In the genomic region with DNA sequence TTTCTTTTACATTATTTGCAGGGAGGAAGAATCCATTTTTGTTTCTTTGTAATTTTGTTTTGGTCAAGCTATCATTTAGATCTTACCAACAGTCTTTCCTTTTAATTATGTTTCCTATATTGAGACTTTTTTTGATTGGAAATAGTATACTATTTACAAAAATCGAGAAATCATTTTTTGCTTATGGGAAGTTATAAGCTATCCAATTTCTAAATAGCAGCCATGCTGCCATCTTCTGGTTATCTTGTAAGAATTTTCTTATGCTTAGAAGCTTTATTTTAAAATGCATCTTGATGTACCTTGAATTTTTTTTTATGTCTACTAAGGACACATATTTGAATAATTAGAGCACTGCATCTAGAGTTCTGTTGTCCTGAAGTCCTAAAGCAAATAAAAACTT, we compare ENCODE assay signal across 11 cellular contexts.
A peak's percentile ranks its signal among the peaks of the same experiment; 100 is the strongest.
DNase-seq lines count a peak whose midpoint lies in the region; ATAC-seq and TF ChIP-seq lines count a peak whose summit lies in the region.
"Had no signal": no experiment of that assay in that cellular context is flagged by ENCODE, and none has a peak within 500 bp of the region (broad histone marks: within the 10 kb centered on the region; RNA-seq: fewer than 3 reads in every experiment).

No MANE protein-coding gene starts in this region.

- TF ChIP-seq POLR2A in NB4 (IDR thresholded peaks at IDR 0.05; ENCODE audit: extremely low read depth, insufficient read length) = no peak

- H3K36me3 ChIP-seq in DOHH2 (ENCODE audit: control insufficient read depth, low read length) = peaks cover 11% of the 10 kb centered on the region

- no peaks in the 10 kb centered on the region for H3K9me2 ChIP-seq in DOHH2 (replicated peaks; ENCODE audit: control insufficient read depth, low read length)

- H3K27me3 Mint-ChIP-seq in activated T-cell treated with anti-CD3 and anti-CD28 coated beads, Interleukin-2, amount 50 U/mL, for 4 hours (ENCODE audit: low read depth) = no peaks in the 10 kb centered on the region

- H3K79me2 ChIP-seq in DOHH2 (ENCODE audit: control insufficient read depth, low read length) = no peaks in the 10 kb centered on the region

- no peaks in the 10 kb centered on the region for H3K36me3 Mint-ChIP-seq in activated T-cell treated with anti-CD3 and anti-CD28 coated beads, Interleukin-2, amount 50 U/mL, for 4 hours (ENCODE audit: insufficient read depth)

- H4K20me1 ChIP-seq in DOHH2 (ENCODE audit: control insufficient read depth, insufficient read depth, low read depth, low read length) = no peaks in the 10 kb centered on the region

- no peaks in the 10 kb centered on the region for H3K9me3 Mint-ChIP-seq in activated T-cell treated with anti-CD3 and anti-CD28 coated beads, Interleukin-2, amount 50 U/mL, for 4 hours

- no peaks in the 10 kb centered on the region for H3K27me3 ChIP-seq in DOHH2 (ENCODE audit: control insufficient read depth, low read length)

- H3K4me2 ChIP-seq in DOHH2 (ENCODE audit: low read length) = peak overlapping the region; percentile 77

- peaks cover 59% of the 10 kb centered on the region for H3K4me1 ChIP-seq in DOHH2 (ENCODE audit: control insufficient read depth, low read length)

- H3K9me3 ChIP-seq in DOHH2 (ENCODE audit: control insufficient read depth, insufficient read depth, low read length) = 0 out of 2 replicates have a peak, but pooled peaks cover 5% of the 10 kb centered on the region

- peak overlapping the region; percentile 56 for H3K4me3 ChIP-seq in DOHH2 (ENCODE audit: low read length)
- H3K4me3 ChIP-seq in NB4 (ENCODE audit: low read depth, low read length) = no peak overlapping the region

- TF ChIP-seq CTCF in DOHH2 (IDR thresholded peaks at IDR 0.05; ENCODE audit: low read depth, low read length, poor library complexity, severe bottlenecking) = peak; percentile 59
- TF ChIP-seq CTCF in NB4 (IDR thresholded peaks at IDR 0.05; ENCODE audit: low read depth, low read length) = no peak

- peaks cover 12% of the 10 kb centered on the region for H3F3A ChIP-seq in DOHH2 (ENCODE audit: control insufficient read depth, insufficient read depth)

- no peak for ATAC-seq in HG02885 (IDR thresholded peaks at IDR 0.05; ENCODE audit: poor library complexity, unreplicated experiment)
- no peak for ATAC-seq in activated T-cell treated with anti-CD3 and anti-CD28 coated beads, Interleukin-2, amount 50 U/mL, for 4 hours

- no peak overlapping the region for H3K4me3 Mint-ChIP-seq in activated T-cell treated with anti-CD3 and anti-CD28 coated beads, Interleukin-2, amount 50 U/mL, for 4 hours

- DNase-seq in NB4 (ENCODE audit: low read depth) = peak; percentile 47
- peak; percentile 3 for DNase-seq in amniotic epithelial cell (ENCODE audit: low read depth)
- peak; percentile 39 for DNase-seq in kidney glomerular epithelial cell (lab: John Stamatoyannopoulos, UW)
- no peak for DNase-seq in NCI-H2081 treated with DMSO at 0.1 percent for 48 hours (lab: John Stamatoyannopoulos, UW)
- DNase-seq in activated T-cell treated with anti-CD3 and anti-CD28 coated beads, Interleukin-2, amount 50 U/mL, for 4 hours = no peak
- DNase-seq in LoVo (ENCODE audit: low spot score) = no peak
- DNase-seq: activated effector memory CD4-positive, alpha-beta T cell treated with anti-CD3 and anti-CD28 coated beads, Interleukin-2, amount 50 U/mL, for 16 hours; GF-D8; T-helper 2 cell had no signal

- H3K4me1 Mint-ChIP-seq in activated T-cell treated with anti-CD3 and anti-CD28 coated beads, Interleukin-2, amount 50 U/mL, for 4 hours (ENCODE audit: low read depth) = no peaks in the 10 kb centered on the region

- H3K27ac ChIP-seq in DOHH2 (ENCODE audit: low read depth, low read length) = peak overlapping the region; percentile 91

Comparison
In these comparisons a context has a peak if more than half of its experiments do, and no peak if none do; other contexts are left out.
1. DNase-seq: peak in NB4 (single experiment), amniotic epithelial cell (single experiment) and kidney glomerular epithelial cell (single experiment); none in NCI-H2081 treated with DMSO at 0.1 percent for 48 hours (single experiment), activated T-cell treated with anti-CD3 and anti-CD28 coated beads, Interleukin-2, amount 50 U/mL, for 4 hours (single experiment) and LoVo (single experiment).